27 cellular contexts compared by ENCODE assay signal in genomic region chr17:42141382-42141781, GRCh38. TPM values are rescaled to one million over a fixed set of nuclear protein-coding genes. Genes with fewer than 3 reads are reported as not detected.
A peak's percentile ranks its signal among the peaks of the same experiment; 100 is the strongest.
DNase-seq lines count a peak whose midpoint lies in the region; ATAC-seq, FAIRE-seq and TF ChIP-seq lines count a peak whose summit lies in the region.
"Had no signal": no experiment of that assay in that cellular context is flagged by ENCODE, and none has a peak within 500 bp of the region (broad histone marks: within the 10 kb centered on the region; RNA-seq: fewer than 3 reads in every experiment).

No MANE protein-coding gene starts in this region.

- H4K12ac ChIP-seq in trophoblast cell (ENCODE audit: low read depth, low read length), result no peak overlapping the region

- no peaks in the 10 kb centered on the region for H3K27me3 Mint-ChIP-seq in mesothelial cell of epicardium (ENCODE audit: low read depth)
- H3K27me3 Mint-ChIP-seq: IgD-negative memory B cell; naive thymus-derived CD4-positive, alpha-beta T cell; stimulated activated naive CD8-positive, alpha-beta T cell treated with anti-CD3 and anti-CD28 coated beads, Interleukin-15, amount 100 ng/mL, for 72 hours had no signal

- no peak overlapping the region for H4K91ac ChIP-seq in trophoblast cell (ENCODE audit: low read depth, low read length)

- no peak overlapping the region for H3K27ac Mint-ChIP-seq in mesothelial cell of epicardium
- H3K27ac Mint-ChIP-seq: IgD-negative memory B cell had no signal

- POLR2A ChIA-PET in HepG2 (lab: Yijun Ruan, JAX), result no interaction called here

- no peak overlapping the region for H2AK5ac ChIP-seq in trophoblast cell (ENCODE audit: low read length)

- peaks cover 0 to 18% (median 9%) of the 10 kb centered on the region in 4 donors for H3K4me1 ChIP-seq in right lobe of liver
- H3K4me1 ChIP-seq in HepG2 (ENCODE audit: insufficient read depth, low read length), result peaks cover 28% of the 10 kb centered on the region
- peaks cover 0 to 68% (median 27%) of the 10 kb centered on the region in 3 donors for H3K4me1 ChIP-seq in gastroesophageal sphincter
- peaks cover 9% of the 10 kb centered on the region in 2 experiments for H3K4me1 ChIP-seq in trophoblast cell (ENCODE audit: control insufficient read depth in 1 of 2, insufficient read depth in 2 of 2, low read length in 2 of 2)

- H3K4me1 Mint-ChIP-seq in mesothelial cell of epicardium, result peaks cover 17% of the 10 kb centered on the region

- FAIRE-seq in HepG2 (lab: Jason Lieb, UNC), result no peak
- FAIRE-seq: A204.1, GM12878 had no signal

- TF ChIP-seq RAD21 in HepG2 (CRISPR knock-in tag; IDR thresholded peaks at IDR 0.05), result no peak

- H3K4me2 ChIP-seq in HepG2 (ENCODE audit: low read depth, low read length) (no peak overlapping the region), trophoblast cell (ENCODE audit: low read length) (no peak overlapping the region)

- WGBS in right lobe of liver (ENCODE audit: insufficient coverage, low coverage, low lambda C conversion rate, missing lambda C conversion rate), result 40% methylated on average over 7 of the region's 8 CpGs
- WGBS in HepG2 (ENCODE audit: low lambda C conversion rate), result 96% methylated on average over 7 of the region's 8 CpGs
- 70 to 82% methylated on average over 2 to 8 of the region's 8 CpGs for WGBS in gastroesophageal sphincter (ENCODE audit: low coverage in 1 of 2), 2 donors
- no CpG with 5 or more reads among the region's 8 CpGs for WGBS in trophoblast cell (ENCODE audit: extremely low coverage, insufficient coverage, insufficient read length)

- H3K4ac ChIP-seq in trophoblast cell (ENCODE audit: low read depth, low read length), result peak overlapping the region; percentile 11

- H3K9me3 Mint-ChIP-seq in mesothelial cell of epicardium, result no peaks in the 10 kb centered on the region
- H3K9me3 Mint-ChIP-seq: activated naive CD4-positive, alpha-beta T cell treated with anti-CD3 and anti-CD28 coated beads, Interleukin-2, amount 50 U/mL, for 72 hours; IgD-negative memory B cell; naive thymus-derived CD4-positive, alpha-beta T cell; stimulated activated naive CD8-positive, alpha-beta T cell treated with anti-CD3 and anti-CD28 coated beads, Interleukin-15, amount 100 ng/mL, for 72 hours had no signal

- H3K27me3 ChIP-seq in right lobe of liver (no peaks in the 10 kb centered on the region), HepG2 (ENCODE audit: control insufficient read depth in 1 of 2, insufficient read depth in 2 of 2, low read length in 2 of 2) (no peaks in the 10 kb centered on the region), gastroesophageal sphincter (no peaks in the 10 kb centered on the region), trophoblast cell (ENCODE audit: insufficient read depth, low read length) (no peaks in the 10 kb centered on the region)
- H3K27me3 ChIP-seq: tibial nerve had no signal

- H3K23ac ChIP-seq in trophoblast cell (ENCODE audit: low read length), result peak overlapping the region; percentile 68

- no peak overlapping the region for H3K4me3 Mint-ChIP-seq in mesothelial cell of epicardium
- H3K4me3 Mint-ChIP-seq: IgD-negative memory B cell; naive thymus-derived CD4-positive, alpha-beta T cell; stimulated activated naive CD8-positive, alpha-beta T cell treated with anti-CD3 and anti-CD28 coated beads, Interleukin-15, amount 100 ng/mL, for 72 hours had no signal

- TF ChIP-seq EP300 in HepG2 (IDR thresholded peaks at IDR 0.05; ENCODE audit: low read depth in 2 of 2, low read length in 2 of 2) (no peak), HepG2 (CRISPR knock-in tag; IDR thresholded peaks at IDR 0.05; ENCODE audit: borderline replicate concordance) (no peak), gastroesophageal sphincter (IDR thresholded peaks at IDR 0.05) (no peak)

- in situ Hi-C loops in HepG2 (cut with HindIII; ENCODE audit: extremely low pct_ligation_motif_present, low pct_unique_long_range_greater_than_20kb), result no loop called here

- no peak overlapping the region for H3K18ac ChIP-seq in trophoblast cell (ENCODE audit: low read length)

- TF ChIP-seq CTCF in right lobe of liver (IDR thresholded peaks at IDR 0.05) (no peak), HepG2 (CRISPR knock-in tag; IDR thresholded peaks at IDR 0.05) (no peak), gastroesophageal sphincter (IDR thresholded peaks at IDR 0.05) (no peak), mesothelial cell of epicardium (IDR thresholded peaks at IDR 0.05; ENCODE audit: unreplicated experiment) (no peak), omental fat pad (IDR thresholded peaks at IDR 0.05) (no peak)

- H3K9ac ChIP-seq in HepG2 (ENCODE audit: insufficient read depth, low read depth, low read length) (no peak overlapping the region), trophoblast cell (ENCODE audit: low read length) (no peak overlapping the region)

- H4K8ac ChIP-seq in trophoblast cell (ENCODE audit: low read depth, low read length), result no peak overlapping the region

- no peak overlapping the region for H2BK120ac ChIP-seq in trophoblast cell (ENCODE audit: insufficient read depth, low read length, poor library complexity)

- DNase-seq in right lobe of liver (no peak), HepG2 (ENCODE audit: low spot score) (no peak), trophoblast cell (no peak), mesothelial cell of epicardium (ENCODE audit: low spot score in 2 of 2, unreplicated experiment in 2 of 2) (no peak), omental fat pad (ENCODE audit: low spot score) (no peak), DMS114 treated with DMSO at 0.1 percent for 48 hours (lab: John Stamatoyannopoulos, UW; ENCODE audit: unreplicated experiment) (no peak)
- no peak for DNase-seq in activated naive CD4-positive, alpha-beta T cell treated with anti-CD3 and anti-CD28 coated beads, Interleukin-2, amount 50 U/mL, for 16 hours
- DNase-seq: aorta; Caco-2; head of caudate nucleus; mesendoderm; naive thymus-derived CD4-positive, alpha-beta T cell; NCI-H1105 treated with DMSO at 0.1 percent for 48 hours; NCI-H2029; NCI-H446; occipital lobe; stimulated activated naive CD8-positive, alpha-beta T cell treated with anti-CD3 and anti-CD28 coated beads, Interleukin-15, amount 100 ng/mL, for 72 hours had no signal

- peaks cover 61% of the 10 kb centered on the region for H3K79me2 ChIP-seq in HepG2 (ENCODE audit: insufficient read depth, low read length)
- peaks cover 2% of the 10 kb centered on the region for H3K79me2 ChIP-seq in trophoblast cell (ENCODE audit: control insufficient read depth, insufficient read depth, low read length, poor library complexity)

- intact Hi-C loops in right lobe of liver (cut with DNase I), result no loop called here
- intact Hi-C loops in HepG2 (cut with micrococcal nuclease; ENCODE audit: unreplicated experiment), result no loop called here

- H3K9me3 ChIP-seq in right lobe of liver (no peaks in the 10 kb centered on the region), HepG2 (ENCODE audit: low read length) (no peaks in the 10 kb centered on the region), gastroesophageal sphincter (no peaks in the 10 kb centered on the region), trophoblast cell (ENCODE audit: insufficient read depth, low read depth, low read length) (no peaks in the 10 kb centered on the region)
- H3K9me3 ChIP-seq: Caco-2, tibial nerve had no signal

- H3K27ac ChIP-seq in right lobe of liver (no peak overlapping the region), HepG2 (ENCODE audit: extremely low read length, insufficient read depth, low read length) (no peak overlapping the region), gastroesophageal sphincter (no peak overlapping the region), trophoblast cell (ENCODE audit: low read depth, low read length) (no peak overlapping the region)
- H3K27ac ChIP-seq: VCaP had no signal

- peaks cover 0 to 17% (median 3%) of the 10 kb centered on the region in 4 donors for H3K36me3 ChIP-seq in right lobe of liver
- H3K36me3 ChIP-seq in HepG2 (replicated peaks in 1 of 2; ENCODE audit: control insufficient read depth in 1 of 2, insufficient read depth in 2 of 2, low read length in 2 of 2), result peaks cover 15 to 38% of the 10 kb centered on the region in 2 experiments
- peaks cover 0 to 41% of the 10 kb centered on the region in 2 donors for H3K36me3 ChIP-seq in gastroesophageal sphincter
- H3K36me3 ChIP-seq in trophoblast cell (ENCODE audit: control insufficient read depth in 1 of 2, insufficient read depth in 2 of 2, low read length in 2 of 2), result peaks cover 16 to 19% of the 10 kb centered on the region in 2 experiments

- ATAC-seq in right lobe of liver, result peak; percentile 18 to 68 (median 42)
- no peak for ATAC-seq in HepG2
- ATAC-seq in gastroesophageal sphincter, result peak; percentile 36
- no peak for ATAC-seq in omental fat pad (ENCODE audit: low FRiP score)
- ATAC-seq: activated naive CD4-positive, alpha-beta T cell treated with anti-CD3 and anti-CD28 coated beads, Interleukin-2, amount 50 U/mL, for 72 hours; GM12878; naive thymus-derived CD4-positive, alpha-beta T cell; stimulated activated naive CD8-positive, alpha-beta T cell treated with anti-CD3 and anti-CD28 coated beads, Interleukin-15, amount 100 ng/mL, for 72 hours had no signal

- H2AFZ ChIP-seq in HepG2 (ENCODE audit: low read length) (no peak overlapping the region), trophoblast cell (ENCODE audit: insufficient read depth, low read length, poor library complexity) (no peak overlapping the region)

- no peak overlapping the region for H3K4me3 ChIP-seq in right lobe of liver
- H3K4me3 ChIP-seq in HepG2 (replicated peaks in 1 of 3; ENCODE audit: insufficient read depth in 1 of 3, low read depth in 2 of 3, low read length in 3 of 3), result no peak overlapping the region
- H3K4me3 ChIP-seq in gastroesophageal sphincter, result no peak overlapping the region
- no peak overlapping the region for H3K4me3 ChIP-seq in trophoblast cell (ENCODE audit: low read depth, low read length)
- H3K4me3 ChIP-seq: GM12878, tibial nerve had no signal

- H4K20me1 ChIP-seq in HepG2 (ENCODE audit: insufficient read depth, low read length), result peaks cover 4% of the 10 kb centered on the region

- no TSS peak for BruUV-seq in HepG2 (replicated peaks; lab: Mats Ljungman, UMichigan)

- no peak for TF ChIP-seq POLR2A in right lobe of liver (IDR thresholded peaks at IDR 0.05)
- TF ChIP-seq POLR2A in HepG2 (IDR thresholded peaks at IDR 0.05; ENCODE audit: insufficient read depth in 1 of 2, low read depth in 2 of 2, low read length in 2 of 2), result no peak
- no peak for TF ChIP-seq POLR2A in gastroesophageal sphincter (IDR thresholded peaks at IDR 0.05)

- CTCF ChIA-PET in HepG2 (lab: Yijun Ruan, JAX; ENCODE audit: low intra/inter-chr PET ratio, low total read pairs), result no interaction called here

- no peak overlapping the region for H2BK12ac ChIP-seq in trophoblast cell (ENCODE audit: low read length)

- H3K79me1 ChIP-seq in trophoblast cell (ENCODE audit: low read length), result no peaks in the 10 kb centered on the region

- no peak overlapping the region for H3K14ac ChIP-seq in trophoblast cell (ENCODE audit: low read length)

- no peak overlapping the region for H2BK5ac ChIP-seq in trophoblast cell (ENCODE audit: low read depth, low read length, poor library complexity)

- peaks cover 5% of the 10 kb centered on the region for H3K36me3 Mint-ChIP-seq in mesothelial cell of epicardium
- H3K36me3 Mint-ChIP-seq: IgD-negative memory B cell had no signal

RNA-seq across cellular contexts. Expression of gene RAB5C, which starts 13.4 kb away (rescaled TPM):
- 100 to 1,000 TPM in 1 of 6 experiments, 10 to 100 TPM in 5; 54.0 to 108 (median 65.3) TPM for total RNA-seq in right lobe of liver
- 110 and 136 TPM in 2 replicates for total RNA-seq in HepG2 (2016; rRNA removed; fragmentation: Illumina TruSeq; extraction: Trizol)
- total RNA-seq in HepG2 (2016; cell fraction: cytosol; rRNA removed; fragmentation: Illumina TruSeq; extraction: Trizol; ENCODE audit: low read depth), result 61.7 and 72.3 TPM in 2 replicates
- total RNA-seq in HepG2 (2016; cell fraction: insoluble cytoplasmic fraction; rRNA removed; fragmentation: Illumina TruSeq; extraction: Trizol), result 112 and 128 TPM in 2 replicates
- 97.4 and 130 TPM in 2 replicates for total RNA-seq in HepG2 (2016; cell fraction: membrane; rRNA removed; fragmentation: Illumina TruSeq; extraction: Trizol)
- 58.3 and 58.4 TPM in 2 replicates for total RNA-seq in HepG2 (2016; cell fraction: nucleus; rRNA removed; fragmentation: Illumina TruSeq; extraction: Trizol)
- polyA plus RNA-seq in HepG2 (2011; rRNA removed), result 123 and 129 TPM in 2 replicates
- polyA plus RNA-seq in HepG2 (2011; cell fraction: cytosol; rRNA removed), result 151 and 173 TPM in 2 replicates
- polyA plus RNA-seq in HepG2 (2011; cell fraction: nucleus; rRNA removed), result 63.1 and 63.8 TPM in 2 replicates
- 88.1 and 94.6 TPM in 2 replicates for polyA plus RNA-seq in HepG2 (2012)
- 121 and 161 TPM in 2 replicates for polyA plus RNA-seq in HepG2 (2016; cell fraction: cytosol; fragmentation: Illumina TruSeq; extraction: Trizol; ENCODE audit: low read depth)
- 256 and 287 TPM in 2 replicates for polyA plus RNA-seq in HepG2 (2016; cell fraction: insoluble cytoplasmic fraction; fragmentation: Illumina TruSeq; extraction: Trizol; ENCODE audit: low read depth)
- 158 and 192 TPM in 2 replicates for polyA plus RNA-seq in HepG2 (2016; cell fraction: membrane; fragmentation: Illumina TruSeq; extraction: Trizol; ENCODE audit: low read depth)
- polyA plus RNA-seq in HepG2 (2016; cell fraction: nucleus; fragmentation: Illumina TruSeq; extraction: Trizol; ENCODE audit: insufficient read depth, low read depth), result 155 and 165 TPM in 2 replicates
- 69.9 and 105 TPM in 2 replicates for polyA minus RNA-seq in HepG2 (2011; rRNA and poly(A)+ RNA removed; ENCODE audit: low replicate concordance)
- 30.2 and 31.4 TPM in 2 replicates for polyA minus RNA-seq in HepG2 (2011; cell fraction: cytosol; rRNA and poly(A)+ RNA removed)
- 15.9 and 19.8 TPM in 2 replicates for polyA minus RNA-seq in HepG2 (2011; cell fraction: nucleus; rRNA and poly(A)+ RNA removed)
- 100 to 1,000 TPM in 3 of 4 donors, 10 to 100 TPM in 1; 91.7 to 122 (median 108) TPM for total RNA-seq in gastroesophageal sphincter
- polyA plus RNA-seq in trophoblast cell (2013), result 171 and 172 TPM in 2 replicates
- total RNA-seq in mesothelial cell of epicardium, result 71.2 to 78.2 TPM (median 73.2 TPM) in 3 replicates
- 100 to 1,000 TPM; 122 to 178 (median 158) TPM for total RNA-seq in omental fat pad

RNA-seq across cellular contexts. Expression of gene HSPB9, which starts 18.8 kb away (rescaled TPM):
- total RNA-seq in right lobe of liver (1 to 10 TPM in 2 of 6 experiments, under 1 TPM in 4; 0.38 to 1.6 (median 0.85) TPM), HepG2 (2016; rRNA removed; fragmentation: Illumina TruSeq; extraction: Trizol) (0.13 and 0.24 TPM in 2 replicates), gastroesophageal sphincter (not detected), mesothelial cell of epicardium (0.18 TPM in 1 of 3 replicates, not detected in the others), omental fat pad (under 1 TPM in 1 of 4 donors, not detected in 3; 0.25 TPM)
- total RNA-seq in HepG2 (2016; cell fraction: cytosol; rRNA removed; fragmentation: Illumina TruSeq; extraction: Trizol; ENCODE audit: low read depth), result not detected in 2 replicates
- total RNA-seq in HepG2 (2016; cell fraction: insoluble cytoplasmic fraction; rRNA removed; fragmentation: Illumina TruSeq; extraction: Trizol), result 0.09 and 0.24 TPM in 2 replicates
- 0.14 and 0.19 TPM in 2 replicates for total RNA-seq in HepG2 (2016; cell fraction: membrane; rRNA removed; fragmentation: Illumina TruSeq; extraction: Trizol)
- 0.25 TPM in 1 of 2 replicates, not detected in the other for total RNA-seq in HepG2 (2016; cell fraction: nucleus; rRNA removed; fragmentation: Illumina TruSeq; extraction: Trizol)
- 0.05 and 0.31 TPM in 2 replicates for polyA plus RNA-seq in HepG2 (2011; rRNA removed)
- polyA plus RNA-seq in HepG2 (2011; cell fraction: cytosol; rRNA removed), result 0.07 and 0.10 TPM in 2 replicates
- 0.66 and 1.2 TPM in 2 replicates for polyA plus RNA-seq in HepG2 (2011; cell fraction: nucleus; rRNA removed)
- 0.28 and 0.44 TPM in 2 replicates for polyA plus RNA-seq in HepG2 (2012)
- polyA plus RNA-seq in HepG2 (2016; cell fraction: cytosol; fragmentation: Illumina TruSeq; extraction: Trizol; ENCODE audit: low read depth), result not detected in 2 replicates
- not detected in 2 replicates for polyA plus RNA-seq in HepG2 (2016; cell fraction: insoluble cytoplasmic fraction; fragmentation: Illumina TruSeq; extraction: Trizol; ENCODE audit: low read depth)
- polyA plus RNA-seq in HepG2 (2016; cell fraction: membrane; fragmentation: Illumina TruSeq; extraction: Trizol; ENCODE audit: low read depth), result 0.09 and 0.14 TPM in 2 replicates
- 0.55 and 0.56 TPM in 2 replicates for polyA plus RNA-seq in HepG2 (2016; cell fraction: nucleus; fragmentation: Illumina TruSeq; extraction: Trizol; ENCODE audit: insufficient read depth, low read depth)
- 0.22 TPM in 1 of 2 replicates, not detected in the other for polyA minus RNA-seq in HepG2 (2011; rRNA and poly(A)+ RNA removed; ENCODE audit: low replicate concordance)
- polyA minus RNA-seq in HepG2 (2011; cell fraction: cytosol; rRNA and poly(A)+ RNA removed), result not detected in 2 replicates
- polyA minus RNA-seq in HepG2 (2011; cell fraction: nucleus; rRNA and poly(A)+ RNA removed), result not detected in 2 replicates
- polyA plus RNA-seq in trophoblast cell (2013), result 0.01 and 0.03 TPM in 2 replicates
- total RNA-seq: aorta; Caco-2; GM12878; H4; occipital lobe; renal cortical epithelial cell; T-helper 2 cell treated with Interferon-gamma antibody and Interleukin-4, amounts not matched to agents 100 ng/mL and 5 ng/mL, for 36 hours had no signal

RNA-seq across cellular contexts. Expression of gene KAT2A, which starts 20.2 kb away (rescaled TPM):
- total RNA-seq in right lobe of liver, result 10 to 100 TPM; 14.3 to 36.4 (median 21.3) TPM
- 20.2 and 29.1 TPM in 2 replicates for total RNA-seq in HepG2 (2016; rRNA removed; fragmentation: Illumina TruSeq; extraction: Trizol)
- total RNA-seq in HepG2 (2016; cell fraction: cytosol; rRNA removed; fragmentation: Illumina TruSeq; extraction: Trizol; ENCODE audit: low read depth), result 4.7 and 4.9 TPM in 2 replicates
- 16.6 and 30.9 TPM in 2 replicates for total RNA-seq in HepG2 (2016; cell fraction: insoluble cytoplasmic fraction; rRNA removed; fragmentation: Illumina TruSeq; extraction: Trizol)
- total RNA-seq in HepG2 (2016; cell fraction: membrane; rRNA removed; fragmentation: Illumina TruSeq; extraction: Trizol), result 7.0 and 9.1 TPM in 2 replicates
- total RNA-seq in HepG2 (2016; cell fraction: nucleus; rRNA removed; fragmentation: Illumina TruSeq; extraction: Trizol), result 51.9 and 59.6 TPM in 2 replicates
- 90.4 and 126 TPM in 2 replicates for polyA plus RNA-seq in HepG2 (2011; rRNA removed)
- polyA plus RNA-seq in HepG2 (2011; cell fraction: cytosol; rRNA removed), result 13.5 and 18.5 TPM in 2 replicates
- polyA plus RNA-seq in HepG2 (2011; cell fraction: nucleus; rRNA removed), result 978 and 1,153 TPM in 2 replicates
- polyA plus RNA-seq in HepG2 (2012), result 38.7 and 62.0 TPM in 2 replicates
- 3.5 and 4.1 TPM in 2 replicates for polyA plus RNA-seq in HepG2 (2016; cell fraction: cytosol; fragmentation: Illumina TruSeq; extraction: Trizol; ENCODE audit: low read depth)
- polyA plus RNA-seq in HepG2 (2016; cell fraction: insoluble cytoplasmic fraction; fragmentation: Illumina TruSeq; extraction: Trizol; ENCODE audit: low read depth), result 24.7 and 33.4 TPM in 2 replicates
- polyA plus RNA-seq in HepG2 (2016; cell fraction: membrane; fragmentation: Illumina TruSeq; extraction: Trizol; ENCODE audit: low read depth), result 7.9 and 9.2 TPM in 2 replicates
- polyA plus RNA-seq in HepG2 (2016; cell fraction: nucleus; fragmentation: Illumina TruSeq; extraction: Trizol; ENCODE audit: insufficient read depth, low read depth), result 347 and 353 TPM in 2 replicates
- polyA minus RNA-seq in HepG2 (2011; rRNA and poly(A)+ RNA removed; ENCODE audit: low replicate concordance), result 33.5 and 71.7 TPM in 2 replicates
- 7.8 and 9.6 TPM in 2 replicates for polyA minus RNA-seq in HepG2 (2011; cell fraction: cytosol; rRNA and poly(A)+ RNA removed)
- 54.6 and 61.9 TPM in 2 replicates for polyA minus RNA-seq in HepG2 (2011; cell fraction: nucleus; rRNA and poly(A)+ RNA removed)
- 10 to 100 TPM; 10.3 to 51.2 (median 19.3) TPM for total RNA-seq in gastroesophageal sphincter
- polyA plus RNA-seq in trophoblast cell (2013), result 14.5 and 14.6 TPM in 2 replicates
- total RNA-seq in mesothelial cell of epicardium, result 86.2 to 87.5 TPM (median 86.4 TPM) in 3 replicates
- total RNA-seq in omental fat pad, result 10 to 100 TPM; 30.2 to 68.7 (median 33.9) TPM

RNA-seq across cellular contexts. Expression of gene DHX58, which starts 28.9 kb away (rescaled TPM):
- total RNA-seq in right lobe of liver (10 to 100 TPM in 4 of 6 experiments, 1 to 10 TPM in 2; 9.0 to 27.9 (median 19.6) TPM), HepG2 (2016; rRNA removed; fragmentation: Illumina TruSeq; extraction: Trizol) (3.9 and 6.7 TPM in 2 replicates), gastroesophageal sphincter (10 to 100 TPM; 11.3 to 21.3 (median 13.9) TPM), mesothelial cell of epicardium (10.5 to 11.6 TPM (median 11.3 TPM) in 3 replicates), omental fat pad (10 to 100 TPM in 2 of 4 donors, 1 to 10 TPM in 2; 7.8 to 21.8 (median 10.2) TPM)
- 1.6 TPM in 2 replicates for total RNA-seq in HepG2 (2016; cell fraction: cytosol; rRNA removed; fragmentation: Illumina TruSeq; extraction: Trizol; ENCODE audit: low read depth)
- 4.7 and 7.5 TPM in 2 replicates for total RNA-seq in HepG2 (2016; cell fraction: insoluble cytoplasmic fraction; rRNA removed; fragmentation: Illumina TruSeq; extraction: Trizol)
- total RNA-seq in HepG2 (2016; cell fraction: membrane; rRNA removed; fragmentation: Illumina TruSeq; extraction: Trizol), result 2.1 and 3.5 TPM in 2 replicates
- total RNA-seq in HepG2 (2016; cell fraction: nucleus; rRNA removed; fragmentation: Illumina TruSeq; extraction: Trizol), result 6.4 and 10.0 TPM in 2 replicates
- polyA plus RNA-seq in HepG2 (2011; rRNA removed), result 7.8 and 13.5 TPM in 2 replicates
- 5.7 TPM in 2 replicates for polyA plus RNA-seq in HepG2 (2011; cell fraction: cytosol; rRNA removed)
- polyA plus RNA-seq in HepG2 (2011; cell fraction: nucleus; rRNA removed), result 29.5 and 34.5 TPM in 2 replicates
- polyA plus RNA-seq in HepG2 (2012), result 4.3 and 5.5 TPM in 2 replicates
- 0.87 and 1.1 TPM in 2 replicates for polyA plus RNA-seq in HepG2 (2016; cell fraction: cytosol; fragmentation: Illumina TruSeq; extraction: Trizol; ENCODE audit: low read depth)
- 3.0 and 5.2 TPM in 2 replicates for polyA plus RNA-seq in HepG2 (2016; cell fraction: insoluble cytoplasmic fraction; fragmentation: Illumina TruSeq; extraction: Trizol; ENCODE audit: low read depth)
- 1.7 and 1.9 TPM in 2 replicates for polyA plus RNA-seq in HepG2 (2016; cell fraction: membrane; fragmentation: Illumina TruSeq; extraction: Trizol; ENCODE audit: low read depth)
- polyA plus RNA-seq in HepG2 (2016; cell fraction: nucleus; fragmentation: Illumina TruSeq; extraction: Trizol; ENCODE audit: insufficient read depth, low read depth), result 16.3 and 17.6 TPM in 2 replicates
- 0.58 and 15.8 TPM in 2 replicates for polyA minus RNA-seq in HepG2 (2011; rRNA and poly(A)+ RNA removed; ENCODE audit: low replicate concordance)
- polyA minus RNA-seq in HepG2 (2011; cell fraction: cytosol; rRNA and poly(A)+ RNA removed), result 1.7 and 2.0 TPM in 2 replicates
- 6.4 and 9.6 TPM in 2 replicates for polyA minus RNA-seq in HepG2 (2011; cell fraction: nucleus; rRNA and poly(A)+ RNA removed)
- polyA plus RNA-seq in trophoblast cell (2013), result 0.10 and 0.22 TPM in 2 replicates

RNA-seq across cellular contexts. Expression of gene KCNH4, which starts 39.6 kb away (rescaled TPM):
- total RNA-seq in right lobe of liver (under 1 TPM in 1 of 6 experiments, not detected in 5; 0.11 TPM), HepG2 (2016; rRNA removed; fragmentation: Illumina TruSeq; extraction: Trizol) (0.09 TPM in 1 of 2 replicates, not detected in the other), gastroesophageal sphincter (under 1 TPM in 3 of 4 donors, not detected in 1; 0.16 to 0.27 (median 0.17) TPM), mesothelial cell of epicardium (0.11 to 0.25 TPM (median 0.18 TPM) in 3 replicates), omental fat pad (under 1 TPM in 3 of 4 donors, not detected in 1; 0.44 to 0.79 (median 0.48) TPM)
- 0.09 TPM in 1 of 2 replicates, not detected in the other for total RNA-seq in HepG2 (2016; cell fraction: cytosol; rRNA removed; fragmentation: Illumina TruSeq; extraction: Trizol; ENCODE audit: low read depth)
- total RNA-seq in HepG2 (2016; cell fraction: insoluble cytoplasmic fraction; rRNA removed; fragmentation: Illumina TruSeq; extraction: Trizol), result 0.06 TPM in 1 of 2 replicates, not detected in the other
- total RNA-seq in HepG2 (2016; cell fraction: membrane; rRNA removed; fragmentation: Illumina TruSeq; extraction: Trizol), result 0.06 and 0.10 TPM in 2 replicates
- 0.09 TPM in 1 of 2 replicates, not detected in the other for total RNA-seq in HepG2 (2016; cell fraction: nucleus; rRNA removed; fragmentation: Illumina TruSeq; extraction: Trizol)
- polyA plus RNA-seq in HepG2 (2011; rRNA removed), result 0.01 and 0.04 TPM in 2 replicates
- 0.03 and 0.04 TPM in 2 replicates for polyA plus RNA-seq in HepG2 (2011; cell fraction: cytosol; rRNA removed)
- 0.19 and 0.34 TPM in 2 replicates for polyA plus RNA-seq in HepG2 (2011; cell fraction: nucleus; rRNA removed)
- polyA plus RNA-seq in HepG2 (2012), result 0.03 TPM in 1 of 2 replicates, not detected in the other
- polyA plus RNA-seq in HepG2 (2016; cell fraction: cytosol; fragmentation: Illumina TruSeq; extraction: Trizol; ENCODE audit: low read depth), result 0.18 and 0.19 TPM in 2 replicates
- 0.08 TPM in 2 replicates for polyA plus RNA-seq in HepG2 (2016; cell fraction: insoluble cytoplasmic fraction; fragmentation: Illumina TruSeq; extraction: Trizol; ENCODE audit: low read depth)
- 0.15 and 0.30 TPM in 2 replicates for polyA plus RNA-seq in HepG2 (2016; cell fraction: membrane; fragmentation: Illumina TruSeq; extraction: Trizol; ENCODE audit: low read depth)
- 0.19 and 0.20 TPM in 2 replicates for polyA plus RNA-seq in HepG2 (2016; cell fraction: nucleus; fragmentation: Illumina TruSeq; extraction: Trizol; ENCODE audit: insufficient read depth, low read depth)
- polyA minus RNA-seq in HepG2 (2011; rRNA and poly(A)+ RNA removed; ENCODE audit: low replicate concordance), result 0.24 TPM in 1 of 2 replicates, not detected in the other
- polyA minus RNA-seq in HepG2 (2011; cell fraction: cytosol; rRNA and poly(A)+ RNA removed), result not detected in 2 replicates
- not detected in 2 replicates for polyA minus RNA-seq in HepG2 (2011; cell fraction: nucleus; rRNA and poly(A)+ RNA removed)
- 0.01 TPM in 2 replicates for polyA plus RNA-seq in trophoblast cell (2013)
- total RNA-seq: renal cortical epithelial cell had no signal
- polyA plus RNA-seq: aorta, IgD-negative memory B cell had no signal

Comparison
In these comparisons a context has a peak if more than half of its experiments do, and no peak if none do; other contexts are left out.
1. ATAC-seq: peak in right lobe of liver (4 of 4) and gastroesophageal sphincter (single experiment); none in HepG2 (single experiment) and omental fat pad (single experiment).